In genomic region chr20:3408251-3408637, GRCh38 we compare ENCODE assay signal across 9 cellular contexts. TPM values are rescaled to one million over a fixed set of nuclear protein-coding genes. Genes with fewer than 3 reads are reported as not detected.
DNase-seq lines count a peak whose midpoint lies in the region; ATAC-seq and TF ChIP-seq lines count a peak whose summit lies in the region.
"Had no signal": no experiment of that assay in that cellular context is flagged by ENCODE, and none has a peak within 500 bp of the region (broad histone marks: within the 10 kb centered on the region; RNA-seq: fewer than 3 reads in every experiment).

No MANE protein-coding gene starts in this region.

- no peak for ATAC-seq in CD4-positive, CD25-positive, alpha-beta regulatory T cell (ENCODE audit: low read depth in 2 of 2)
- ATAC-seq in HG03280 (IDR thresholded peaks at IDR 0.05; ENCODE audit: unreplicated experiment) (no peak), HG02763 (IDR thresholded peaks at IDR 0.05; ENCODE audit: unreplicated experiment) (no peak)

- H3K36me3 Mint-ChIP-seq in CD4-positive, CD25-positive, alpha-beta regulatory T cell = no peaks in the 10 kb centered on the region
- no peaks in the 10 kb centered on the region for H3K36me3 Mint-ChIP-seq in endothelial cell (ENCODE audit: low read depth, unreplicated experiment)

- intact Hi-C loops in OCI-LY7 (cut with micrococcal nuclease; ENCODE audit: unreplicated experiment) = no loop called here

- no peak for DNase-seq in CD4-positive, CD25-positive, alpha-beta regulatory T cell
- DNase-seq in OCI-LY7 (ENCODE audit: low spot score) (no peak), endothelial cell (ENCODE audit: low spot score) (no peak), NCI-H510A treated with DMSO at 0.1 percent for 48 hours (lab: John Stamatoyannopoulos, UW) (no peak)
- no peak for DNase-seq in NK-92 treated with Interleukin-12 subunit alpha and Interleukin-12 subunit beta, amount 100 ng/mL, for 24 hours (lab: John Stamatoyannopoulos, UW)
- DNase-seq: SHP77 treated with DMSO at 0.1 percent for 48 hours had no signal

- no TSS peak for BruUV-seq in OCI-LY7 (replicated peaks; lab: Mats Ljungman, UMichigan)

- no peaks in the 10 kb centered on the region for H3K36me3 ChIP-seq in CD4-positive, CD25-positive, alpha-beta regulatory T cell (ENCODE audit: control insufficient read depth, insufficient read depth, low read length)
- no peaks in the 10 kb centered on the region for H3K36me3 ChIP-seq in OCI-LY7 (ENCODE audit: insufficient read depth, low read length)
- H3K36me3 ChIP-seq in neutrophil = no peaks in the 10 kb centered on the region

- H3K9me2 ChIP-seq in OCI-LY7 (ENCODE audit: insufficient read depth, low read length) = no peaks in the 10 kb centered on the region

- no peaks in the 10 kb centered on the region for H3K27me3 ChIP-seq in CD4-positive, CD25-positive, alpha-beta regulatory T cell (ENCODE audit: control insufficient read depth, insufficient read depth, low read length)
- peaks cover 28% of the 10 kb centered on the region for H3K27me3 ChIP-seq in neutrophil

- H3K4me2 ChIP-seq in OCI-LY7 (ENCODE audit: low read length) = peak overlapping the region; percentile 46; the same call in 1 of the 2 replicates

- H3K27ac ChIP-seq in CD4-positive, CD25-positive, alpha-beta regulatory T cell (ENCODE audit: insufficient read depth, low read length, poor library complexity, severe bottlenecking) = peak overlapping the region; percentile 81
- H3K27ac ChIP-seq in OCI-LY7 (ENCODE audit: low read depth, low read length, poor library complexity, severe bottlenecking) (no peak overlapping the region), neutrophil (peak overlapping the region; percentile 41)

- no peaks in the 10 kb centered on the region for H4K20me1 ChIP-seq in OCI-LY7 (ENCODE audit: insufficient read depth, low read length)

- no peaks in the 10 kb centered on the region for H3K79me2 ChIP-seq in OCI-LY7 (ENCODE audit: insufficient read depth, low read depth, low read length)

- peaks cover 21 to 46% (median 33%) of the 10 kb centered on the region in 4 donors for H3K4me1 Mint-ChIP-seq in CD4-positive, CD25-positive, alpha-beta regulatory T cell
- peaks cover 24% of the 10 kb centered on the region for H3K4me1 Mint-ChIP-seq in endothelial cell (ENCODE audit: unreplicated experiment)

- peak overlapping the region; percentile 2; the same call in 1 of the 2 replicates for H2AFZ ChIP-seq in OCI-LY7 (ENCODE audit: low read length)

- H3K4me3 Mint-ChIP-seq in CD4-positive, CD25-positive, alpha-beta regulatory T cell = peak overlapping the region; percentile 97 to 100 (median 98)
- H3K4me3 Mint-ChIP-seq in endothelial cell (ENCODE audit: unreplicated experiment) = peak overlapping the region; percentile 93

- peaks cover 29% of the 10 kb centered on the region for H3K4me1 ChIP-seq in CD4-positive, CD25-positive, alpha-beta regulatory T cell (ENCODE audit: control insufficient read depth, insufficient read depth, low read length, poor library complexity, severe bottlenecking)
- H3K4me1 ChIP-seq in OCI-LY7 (ENCODE audit: insufficient read depth, low read length, poor library complexity, severe bottlenecking) (no peaks in the 10 kb centered on the region), neutrophil (ENCODE audit: control insufficient read depth in 1 of 2, insufficient read depth in 1 of 2, low read depth in 1 of 2, low read length in 1 of 2) (peaks cover 17 to 19% of the 10 kb centered on the region in 2 experiments)

- POLR2A ChIA-PET in OCI-LY7 (lab: Charles Lee) = interaction anchor here (0.5 kb wide), 1 partner anchor 91 kb away, joined by 7 read pairs; no protein-coding TSS in a partner anchor

- H3K27ac Mint-ChIP-seq in CD4-positive, CD25-positive, alpha-beta regulatory T cell = peak overlapping the region; percentile 90 to 98 (median 98)
- H3K27ac Mint-ChIP-seq in endothelial cell (ENCODE audit: unreplicated experiment) = peak overlapping the region; percentile 87

- peaks cover 12% of the 10 kb centered on the region for H3K27me3 Mint-ChIP-seq in CD4-positive, CD25-positive, alpha-beta regulatory T cell
- H3K27me3 Mint-ChIP-seq in endothelial cell (ENCODE audit: unreplicated experiment) = peaks cover 6% of the 10 kb centered on the region

- H3K9me3 ChIP-seq in CD4-positive, CD25-positive, alpha-beta regulatory T cell (ENCODE audit: control insufficient read depth in 2 of 2, low read length in 2 of 2) = no peaks in the 10 kb centered on the region
- H3K9me3 ChIP-seq in OCI-LY7 (ENCODE audit: low read length) = no peaks in the 10 kb centered on the region
- H3K9me3 ChIP-seq in neutrophil = no peaks in the 10 kb centered on the region

- TF ChIP-seq CTCF in OCI-LY7 (conservative IDR thresholded peaks at IDR 0.05; ENCODE audit: low read length) (no peak), endothelial cell (IDR thresholded peaks at IDR 0.05; ENCODE audit: unreplicated experiment) (no peak), neutrophil (IDR thresholded peaks at IDR 0.05) (no peak)

- CTCF ChIA-PET in OCI-LY7 (lab: Charles Lee; ENCODE audit: unreplicated experiment) = no interaction called here

- no peaks in the 10 kb centered on the region for H3K9me3 Mint-ChIP-seq in CD4-positive, CD25-positive, alpha-beta regulatory T cell
- no peaks in the 10 kb centered on the region for H3K9me3 Mint-ChIP-seq in endothelial cell (ENCODE audit: unreplicated experiment)

- H3K4me3 ChIP-seq in CD4-positive, CD25-positive, alpha-beta regulatory T cell (ENCODE audit: low read depth, low read length) = peak overlapping the region; percentile 97
- H3K4me3 ChIP-seq in OCI-LY7 (ENCODE audit: low read depth, low read length, poor library complexity, severe bottlenecking) (peak overlapping the region; percentile 35), neutrophil (ENCODE audit: low read depth in 1 of 2, low read length in 1 of 2) (peak overlapping the region; percentile 71 to 85)

RNA-seq across cellular contexts. Expression of gene DNAAF9, which starts 0.8 kb away (rescaled TPM):
- 11.7 TPM for total RNA-seq in CD4-positive, CD25-positive, alpha-beta regulatory T cell
- 1 to 10 TPM in 3 of 4 donors, under 1 TPM in 1; 0.73 to 1.9 (median 1.6) TPM for polyA plus RNA-seq in CD4-positive, CD25-positive, alpha-beta regulatory T cell
- not detected in 2 replicates for total RNA-seq in OCI-LY7 (2014; rRNA removed; shearing (Covaris generic))
- total RNA-seq in OCI-LY7 (2022) = 0.23 and 0.33 TPM in 2 replicates
- total RNA-seq in endothelial cell (ENCODE audit: unreplicated experiment) = 18.8 TPM

Comparison
In these comparisons a context has a peak if more than half of its experiments do, and no peak if none do; other contexts are left out.
1. H3K4me3 ChIP-seq: peak in every context shown above with its lines; median percentile 97 in CD4-positive, CD25-positive, alpha-beta regulatory T cell; 78 in neutrophil; 35 in OCI-LY7.